Comparison of ENCODE assay signal across 16 cellular contexts in the genomic region with DNA sequence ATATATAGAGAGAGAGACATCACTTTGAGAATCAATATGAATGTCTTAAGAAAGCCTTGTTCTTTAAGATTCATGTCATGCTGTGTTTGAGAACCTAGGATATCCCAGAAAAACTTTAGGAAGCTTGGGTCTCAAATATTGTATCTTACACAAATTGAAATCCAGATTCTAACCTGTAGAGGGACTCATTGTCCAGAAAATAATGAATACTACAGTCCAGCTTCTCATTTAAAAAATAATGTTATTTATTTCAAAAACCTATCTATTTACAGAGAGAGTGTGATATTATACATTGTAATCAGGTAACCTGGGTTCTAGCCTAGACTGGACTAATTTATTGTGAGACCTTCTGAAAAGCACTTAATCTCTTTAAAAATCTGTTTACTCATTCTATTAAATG. TPM values are rescaled to one million over a fixed set of nuclear protein-coding genes. Genes with fewer than 3 reads are reported as not detected.
DNase-seq lines count a peak whose midpoint lies in the region; ATAC-seq, FAIRE-seq and TF ChIP-seq lines count a peak whose summit lies in the region.
"Had no signal": no experiment of that assay in that cellular context is flagged by ENCODE, and none has a peak within 500 bp of the region (broad histone marks: within the 10 kb centered on the region; RNA-seq: fewer than 3 reads in every experiment).

No MANE protein-coding gene starts in this region.

- H3K27ac ChIP-seq in heart right ventricle = no peak overlapping the region
- H3K27ac ChIP-seq in right cardiac atrium (ENCODE audit: low read length) = no peak overlapping the region
- H3K27ac ChIP-seq: cardiac muscle cell, epithelial cell of prostate, upper lobe of left lung had no signal

- H3K4me1 Mint-ChIP-seq in stimulated activated naive B cell treated with anti-CD40 and anti-IgM and Interleukin-4, amounts not matched to agents 10 μg/mL and 1 μg/mL and 100 μg/mL, for 72 hours = peaks cover 4 to 12% of the 10 kb centered on the region in 2 donors

- DNase-seq in heart right ventricle (no peak), right cardiac atrium (no peak), amygdala (lab: John Stamatoyannopoulos, UW) (no peak)
- no peak for DNase-seq in stimulated activated naive B cell treated with anti-CD40 and anti-IgM and Interleukin-4, amounts not matched to agents 10 μg/mL and 1 μg/mL and 100 μg/mL, for 72 hours
- DNase-seq: activated naive CD4-positive, alpha-beta T cell treated with Interleukin-2 at 50 U/mL for 16 hours; upper lobe of left lung had no signal

- no peak overlapping the region for H3K4me3 Mint-ChIP-seq in stimulated activated naive B cell treated with anti-CD40 and anti-IgM and Interleukin-4, amounts not matched to agents 10 μg/mL and 1 μg/mL and 100 μg/mL, for 72 hours

- intact Hi-C loops in heart right ventricle (cut with DNase I) = no loop called here
- intact Hi-C loops in right cardiac atrium (cut with DNase I) = no loop called here

- H3K27me3 ChIP-seq in heart right ventricle (peaks cover 7 to 45% (median 27%) of the 10 kb centered on the region in 7 donors), right cardiac atrium (ENCODE audit: control insufficient read depth, insufficient read depth) (no peaks in the 10 kb centered on the region)

- TF ChIP-seq CTCF in heart right ventricle (IDR thresholded peaks at IDR 0.05) = peak in 5 of 9 donors; percentile 13 to 34 (median 19)

- FAIRE-seq in islet of Langerhans (lab: Jason Lieb, UNC) = peak; percentile 97

- no peaks in the 10 kb centered on the region for H3K9me3 Mint-ChIP-seq in stimulated activated naive B cell treated with anti-CD40 and anti-IgM and Interleukin-4, amounts not matched to agents 10 μg/mL and 1 μg/mL and 100 μg/mL, for 72 hours

- H3K9me3 ChIP-seq in heart right ventricle (no peaks in the 10 kb centered on the region), right cardiac atrium (ENCODE audit: control insufficient read depth, low read length) (no peaks in the 10 kb centered on the region)
- H3K9me3 ChIP-seq: upper lobe of left lung had no signal

- peaks cover 7 to 13% of the 10 kb centered on the region in 2 donors for H3K27me3 Mint-ChIP-seq in stimulated activated naive B cell treated with anti-CD40 and anti-IgM and Interleukin-4, amounts not matched to agents 10 μg/mL and 1 μg/mL and 100 μg/mL, for 72 hours

- H3K27ac Mint-ChIP-seq in stimulated activated naive B cell treated with anti-CD40 and anti-IgM and Interleukin-4, amounts not matched to agents 10 μg/mL and 1 μg/mL and 100 μg/mL, for 72 hours = no peak overlapping the region

- ATAC-seq in heart right ventricle (no peak), right cardiac atrium (no peak), SK-N-SH treated with all-trans-retinoic acid at 6 μM for 48 hours (peak; percentile 27; the same call in 1 of the 3 replicates), GM18511 (IDR thresholded peaks at IDR 0.05; ENCODE audit: unreplicated experiment) (no peak), GM18498 (IDR thresholded peaks at IDR 0.05; ENCODE audit: unreplicated experiment) (no peak)
- no peak for ATAC-seq in stimulated activated naive B cell treated with anti-CD40 and anti-IgM and Interleukin-4, amounts not matched to agents 10 μg/mL and 1 μg/mL and 100 μg/mL, for 72 hours (replicated peaks)
- ATAC-seq: Right ventricle myocardium inferior had no signal

- H3K4me1 ChIP-seq in heart right ventricle (peaks cover 0 to 12% (median 4%) of the 10 kb centered on the region in 9 donors), right cardiac atrium (ENCODE audit: control insufficient read depth, insufficient read depth, low read length) (no peaks in the 10 kb centered on the region)

- no peaks in the 10 kb centered on the region for H3K36me3 ChIP-seq in heart right ventricle
- H3K36me3 ChIP-seq: cardiac muscle cell, upper lobe of left lung had no signal

- no peaks in the 10 kb centered on the region for H3K36me3 Mint-ChIP-seq in stimulated activated naive B cell treated with anti-CD40 and anti-IgM and Interleukin-4, amounts not matched to agents 10 μg/mL and 1 μg/mL and 100 μg/mL, for 72 hours

- H3K4me3 ChIP-seq in heart right ventricle (no peak overlapping the region), right cardiac atrium (ENCODE audit: low read length) (no peak overlapping the region)
- H3K4me3 ChIP-seq: cardiac muscle cell, upper lobe of left lung had no signal

TF ChIP-seq in SK-N-SH treated with all-trans-retinoic acid at 6 μM for 48 hours, 23 proteins besides CTCF, POLR2A, EP300 and RAD21:
- TF ChIP-seq TSHZ2 (CRISPR knock-in tag; IDR thresholded peaks at IDR 0.05) = no peak
TF ChIP-seq in SK-N-SH treated with all-trans-retinoic acid at 6 μM for 48 hours: peak in this region for 0.

RNA-seq across cellular contexts. Expression of gene RFX6, which starts 4.2 kb away (rescaled TPM):
- total RNA-seq in heart right ventricle = not detected
- not detected for polyA plus RNA-seq in heart right ventricle
- total RNA-seq in right cardiac atrium = not detected
- polyA plus RNA-seq in right cardiac atrium = not detected
- total RNA-seq: cardiac muscle cell, Daoy, NCI-H460, osteocyte, Right ventricle myocardium inferior had no signal
- polyA plus RNA-seq: cardiac muscle cell had no signal

RNA-seq across cellular contexts. Expression of gene GPRC6A, which starts 52.4 kb away (rescaled TPM):
- total RNA-seq in heart right ventricle (not detected), right cardiac atrium (not detected)
- polyA plus RNA-seq in heart right ventricle (not detected), right cardiac atrium (not detected)
- total RNA-seq: cardiac muscle cell, Daoy, NCI-H460, osteocyte, Right ventricle myocardium inferior, upper lobe of left lung had no signal
- polyA plus RNA-seq: cardiac muscle cell had no signal
